ENCODE assay signal across 10 cellular contexts in the genomic region with DNA sequence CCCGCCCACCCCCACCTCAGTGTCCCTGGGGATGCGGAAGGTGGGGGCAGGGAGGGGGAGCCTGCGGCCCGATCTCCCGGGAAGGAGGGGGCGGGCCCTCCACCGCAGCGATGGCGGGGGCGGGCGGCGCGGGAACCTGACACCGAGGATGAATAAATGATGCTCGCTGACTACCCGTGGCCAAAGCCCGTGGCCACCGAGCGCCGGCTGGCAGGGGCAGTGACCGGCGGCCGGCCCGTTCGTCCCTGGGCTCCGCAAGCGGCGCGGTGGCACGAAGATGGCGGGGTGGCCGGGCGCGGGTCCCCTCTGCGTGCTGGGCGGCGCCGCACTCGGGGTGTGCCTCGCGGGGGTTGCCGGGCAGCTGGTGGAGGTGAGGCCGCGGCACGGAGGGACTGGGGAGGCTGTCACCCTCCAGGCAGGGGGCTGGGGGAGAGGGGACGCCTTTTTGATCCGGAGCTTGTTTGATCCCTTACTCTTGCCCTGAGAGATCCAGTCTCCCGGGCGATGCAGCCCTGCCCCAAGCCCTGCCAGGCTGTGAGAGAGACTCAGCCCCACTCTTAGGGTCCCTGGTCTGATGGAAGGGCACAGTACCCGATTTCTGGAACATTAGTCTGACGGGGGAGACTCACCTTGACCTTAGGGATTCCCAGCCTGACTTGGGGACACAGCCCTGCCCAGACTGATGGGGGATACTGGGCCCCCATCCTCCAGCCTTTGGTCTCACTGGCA. TPM values are rescaled to one million over a fixed set of nuclear protein-coding genes. Genes with fewer than 3 reads are reported as not detected.
A peak's percentile ranks its signal among the peaks of the same experiment; 100 is the strongest.
DNase-seq lines count a peak whose midpoint lies in the region; ATAC-seq and TF ChIP-seq lines count a peak whose summit lies in the region.
"Had no signal": no experiment of that assay in that cellular context is flagged by ENCODE, and none has a peak within 500 bp of the region (broad histone marks: within the 10 kb centered on the region; RNA-seq: fewer than 3 reads in every experiment).

TSS of gene TMIE (plus strand) at position 182 of the 729 bp plus-strand sequence. CDS start at position 278, 96 bp downstream.

- H3K27me3 Mint-ChIP-seq in CD8-positive, alpha-beta T cell (ENCODE audit: low read depth), result peaks cover 7% of the 10 kb centered on the region

- H3K4me3 Mint-ChIP-seq in CD8-positive, alpha-beta T cell, result peak within 1 kb of the TSS; percentile 45
- H3K4me3 Mint-ChIP-seq: HFFc6 had no signal

- TF ChIP-seq CTCF in CD8-positive, alpha-beta T cell (IDR thresholded peaks at IDR 0.05), result no peak
- no peak for TF ChIP-seq CTCF in cardiac muscle cell (IDR thresholded peaks at IDR 0.05; ENCODE audit: low read depth, low read length)

- CTCF ChIA-PET in CD8-positive, alpha-beta T cell (lab: Charles Lee), result interaction anchor here (1.3 to 2.5 kb wide), 2 partner anchors 193 to 208 kb away, joined by 3 to 25 read pairs; no protein-coding TSS in a partner anchor

- ATAC-seq in CD8-positive, alpha-beta T cell, result no peak

- intact Hi-C loops in CD8-positive, alpha-beta T cell (cut with DNase I, micrococcal nuclease), result no loop called here

- peaks cover 6% of the 10 kb centered on the region for H3K27me3 ChIP-seq in CD8-positive, alpha-beta T cell (ENCODE audit: insufficient read depth, low read length)
- H3K27me3 ChIP-seq in cardiac muscle cell, result peaks cover 12% of the 10 kb centered on the region
- H3K27me3 ChIP-seq in rectal smooth muscle tissue (ENCODE audit: control insufficient read depth, insufficient read depth, low read length), result peaks cover 13% of the 10 kb centered on the region

- peaks cover 6% of the 10 kb centered on the region for H3K4me1 ChIP-seq in CD8-positive, alpha-beta T cell (ENCODE audit: insufficient read depth, low read length)
- H3K4me1 ChIP-seq in cardiac muscle cell (ENCODE audit: low read depth), result peaks cover 23% of the 10 kb centered on the region
- peaks cover 10% of the 10 kb centered on the region for H3K4me1 ChIP-seq in rectal smooth muscle tissue (ENCODE audit: control insufficient read depth, insufficient read depth, low read length)

- POLR2A ChIA-PET in CD8-positive, alpha-beta T cell (lab: Charles Lee), result no interaction called here

- no peak for DNase-seq in CD8-positive, alpha-beta T cell
- DNase-seq in NCI-H69 (lab: John Stamatoyannopoulos, UW) (peak; percentile 48), cardiac muscle cell (ENCODE audit: low read depth in 1 of 2, low spot score in 1 of 2) (no peak), epidermal melanocyte (ENCODE audit: insufficient read length, low spot score) (no peak), amniotic stem cell (lab: John Stamatoyannopoulos, UW) (no peak), GDM1 (lab: John Stamatoyannopoulos, UW) (no peak)
- DNase-seq: HFFc6; RPMI8226; stimulated activated naive CD4-positive, alpha-beta T cell had no signal

- H3K4me1 Mint-ChIP-seq in CD8-positive, alpha-beta T cell (ENCODE audit: low read depth), result peaks cover 17% of the 10 kb centered on the region

- H3K36me3 ChIP-seq in CD8-positive, alpha-beta T cell (ENCODE audit: insufficient read depth, low read length), result no peaks in the 10 kb centered on the region
- H3K36me3 ChIP-seq in cardiac muscle cell (no peaks in the 10 kb centered on the region), rectal smooth muscle tissue (ENCODE audit: control insufficient read depth, insufficient read depth, low read length) (no peaks in the 10 kb centered on the region)

- H3K27ac Mint-ChIP-seq in CD8-positive, alpha-beta T cell, result no peak within 1 kb of the TSS
- H3K27ac Mint-ChIP-seq: HFFc6 had no signal

- no peaks in the 10 kb centered on the region for H3K9me3 Mint-ChIP-seq in CD8-positive, alpha-beta T cell
- H3K9me3 Mint-ChIP-seq: HFFc6 had no signal

- no peak within 1 kb of the TSS for H3K27ac ChIP-seq in CD8-positive, alpha-beta T cell (ENCODE audit: low read depth, low read length)
- no peak within 1 kb of the TSS for H3K27ac ChIP-seq in cardiac muscle cell
- no peak within 1 kb of the TSS for H3K27ac ChIP-seq in rectal smooth muscle tissue (ENCODE audit: low read depth, low read length)

- no peak within 1 kb of the TSS for H3K9ac ChIP-seq in rectal smooth muscle tissue (ENCODE audit: low read length)

- H3K9me3 ChIP-seq in CD8-positive, alpha-beta T cell (ENCODE audit: low read length), result no peaks in the 10 kb centered on the region
- H3K9me3 ChIP-seq in cardiac muscle cell (ENCODE audit: low read depth), result no peaks in the 10 kb centered on the region

- no peaks in the 10 kb centered on the region for H3K36me3 Mint-ChIP-seq in CD8-positive, alpha-beta T cell

- no peak within 1 kb of the TSS for H3K4me3 ChIP-seq in CD8-positive, alpha-beta T cell (ENCODE audit: low read depth, low read length)
- H3K4me3 ChIP-seq in cardiac muscle cell (peak within 1 kb of the TSS; percentile 14), rectal smooth muscle tissue (ENCODE audit: low read length) (peak within 1 kb of the TSS; percentile 24)

RNA-seq across cellular contexts. Expression of gene TMIE, which starts in this region (rescaled TPM):
- total RNA-seq in CD8-positive, alpha-beta T cell, result under 1 TPM; 0.19 to 0.28 TPM
- 0.63 and 0.85 TPM in 2 replicates for total RNA-seq in cardiac muscle cell
- polyA plus RNA-seq in cardiac muscle cell, result 0.53 and 0.91 TPM in 2 replicates
- total RNA-seq: HFFc6 had no signal
